1 cellular context compared by ENCODE assay signal in genomic region chr7:20280475-20281351, GRCh38.
TF ChIP-seq lines count a peak whose summit lies in the region.

No MANE protein-coding gene starts in this region.

TF ChIP-seq in K562, 482 proteins besides CTCF, POLR2A, EP300 and RAD21 (continued from another document):
- TF ChIP-seq, protein P1, sequence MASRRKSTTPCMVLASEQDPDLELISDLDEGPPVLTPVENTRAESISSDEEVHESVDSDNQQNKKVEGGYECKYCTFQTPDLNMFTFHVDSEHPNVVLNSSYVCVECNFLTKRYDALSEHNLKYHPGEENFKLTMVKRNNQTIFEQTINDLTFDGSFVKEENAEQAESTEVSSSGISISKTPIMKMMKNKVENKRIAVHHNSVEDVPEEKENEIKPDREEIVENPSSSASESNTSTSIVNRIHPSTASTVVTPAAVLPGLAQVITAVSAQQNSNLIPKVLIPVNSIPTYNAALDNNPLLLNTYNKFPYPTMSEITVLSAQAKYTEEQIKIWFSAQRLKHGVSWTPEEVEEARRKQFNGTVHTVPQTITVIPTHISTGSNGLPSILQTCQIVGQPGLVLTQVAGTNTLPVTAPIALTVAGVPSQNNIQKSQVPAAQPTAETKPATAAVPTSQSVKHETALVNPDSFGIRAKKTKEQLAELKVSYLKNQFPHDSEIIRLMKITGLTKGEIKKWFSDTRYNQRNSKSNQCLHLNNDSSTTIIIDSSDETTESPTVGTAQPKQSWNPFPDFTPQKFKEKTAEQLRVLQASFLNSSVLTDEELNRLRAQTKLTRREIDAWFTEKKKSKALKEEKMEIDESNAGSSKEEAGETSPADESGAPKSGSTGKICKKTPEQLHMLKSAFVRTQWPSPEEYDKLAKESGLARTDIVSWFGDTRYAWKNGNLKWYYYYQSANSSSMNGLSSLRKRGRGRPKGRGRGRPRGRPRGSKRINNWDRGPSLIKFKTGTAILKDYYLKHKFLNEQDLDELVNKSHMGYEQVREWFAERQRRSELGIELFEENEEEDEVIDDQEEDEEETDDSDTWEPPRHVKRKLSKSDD (conservative IDR thresholded peaks at IDR 0.05; ENCODE audit: low read length) = no peak
- TF ChIP-seq ZNF263 (CRISPR knock-in tag; IDR thresholded peaks at IDR 0.05; ENCODE audit: borderline replicate concordance) = no peak
- TF ChIP-seq, protein P2, sequence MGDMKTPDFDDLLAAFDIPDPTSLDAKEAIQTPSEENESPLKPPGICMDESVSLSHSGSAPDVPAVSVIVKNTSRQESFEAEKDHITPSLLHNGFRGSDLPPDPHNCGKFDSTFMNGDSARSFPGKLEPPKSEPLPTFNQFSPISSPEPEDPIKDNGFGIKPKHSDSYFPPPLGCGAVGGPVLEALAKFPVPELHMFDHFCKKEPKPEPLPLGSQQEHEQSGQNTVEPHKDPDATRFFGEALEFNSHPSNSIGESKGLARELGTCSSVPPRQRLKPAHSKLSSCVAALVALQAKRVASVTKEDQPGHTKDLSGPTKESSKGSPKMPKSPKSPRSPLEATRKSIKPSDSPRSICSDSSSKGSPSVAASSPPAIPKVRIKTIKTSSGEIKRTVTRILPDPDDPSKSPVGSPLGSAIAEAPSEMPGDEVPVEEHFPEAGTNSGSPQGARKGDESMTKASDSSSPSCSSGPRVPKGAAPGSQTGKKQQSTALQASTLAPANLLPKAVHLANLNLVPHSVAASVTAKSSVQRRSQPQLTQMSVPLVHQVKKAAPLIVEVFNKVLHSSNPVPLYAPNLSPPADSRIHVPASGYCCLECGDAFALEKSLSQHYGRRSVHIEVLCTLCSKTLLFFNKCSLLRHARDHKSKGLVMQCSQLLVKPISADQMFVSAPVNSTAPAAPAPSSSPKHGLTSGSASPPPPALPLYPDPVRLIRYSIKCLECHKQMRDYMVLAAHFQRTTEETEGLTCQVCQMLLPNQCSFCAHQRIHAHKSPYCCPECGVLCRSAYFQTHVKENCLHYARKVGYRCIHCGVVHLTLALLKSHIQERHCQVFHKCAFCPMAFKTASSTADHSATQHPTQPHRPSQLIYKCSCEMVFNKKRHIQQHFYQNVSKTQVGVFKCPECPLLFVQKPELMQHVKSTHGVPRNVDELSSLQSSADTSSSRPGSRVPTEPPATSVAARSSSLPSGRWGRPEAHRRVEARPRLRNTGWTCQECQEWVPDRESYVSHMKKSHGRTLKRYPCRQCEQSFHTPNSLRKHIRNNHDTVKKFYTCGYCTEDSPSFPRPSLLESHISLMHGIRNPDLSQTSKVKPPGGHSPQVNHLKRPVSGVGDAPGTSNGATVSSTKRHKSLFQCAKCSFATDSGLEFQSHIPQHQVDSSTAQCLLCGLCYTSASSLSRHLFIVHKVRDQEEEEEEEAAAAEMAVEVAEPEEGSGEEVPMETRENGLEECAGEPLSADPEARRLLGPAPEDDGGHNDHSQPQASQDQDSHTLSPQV (IDR thresholded peaks at IDR 0.05) = no peak
TF ChIP-seq in K562: peak in this region for 0.
